Comparison of ENCODE assay signal across 24 cellular contexts in the genomic region with DNA sequence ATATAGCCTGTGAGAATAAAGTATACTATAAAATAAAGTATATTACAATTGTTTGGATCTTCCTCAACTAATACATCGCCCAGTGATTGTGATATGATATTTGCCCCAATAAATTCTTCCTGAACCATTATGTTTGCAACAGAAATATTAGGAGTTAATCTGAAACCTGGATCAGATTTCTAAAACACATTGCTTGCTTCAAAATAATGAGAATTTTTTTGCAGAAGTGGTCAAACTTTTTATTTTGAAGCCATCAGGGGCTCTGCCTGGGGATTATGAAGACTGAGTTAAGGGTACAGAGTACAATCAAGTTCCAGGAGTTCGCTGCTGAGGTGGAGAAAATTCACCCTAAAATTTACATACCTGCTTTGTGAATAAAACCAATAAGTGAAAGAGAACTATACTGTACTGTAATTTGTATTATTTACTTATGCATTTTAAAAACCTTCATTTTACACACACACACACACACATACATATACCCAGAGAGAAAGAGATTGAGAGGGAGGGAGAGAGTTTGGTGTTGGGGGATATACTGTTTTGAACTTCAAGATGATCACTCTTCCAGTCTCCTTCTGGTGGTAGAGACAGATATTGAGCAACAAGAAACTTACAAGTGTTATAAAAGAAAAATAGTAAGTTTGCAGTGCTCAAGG.
"Had no signal": no experiment of that assay in that cellular context is flagged by ENCODE, and none has a peak within 500 bp of the region (broad histone marks: within the 10 kb centered on the region; RNA-seq: fewer than 3 reads in every experiment).

No MANE protein-coding gene starts in this region.

- H3K36me3 ChIP-seq: esophagus squamous epithelium, lower lobe of right lung, right atrium auricular region, sigmoid colon, thoracic aorta, tibial nerve, upper lobe of left lung had no signal

- H3K9me3 Mint-ChIP-seq: mesothelial cell of epicardium; naive B cell; natural killer cell treated with Interleukin-12 subunit alpha and Interleukin-12 subunit beta and Interleukin-15 and Interleukin-18, amount 100 ng/mL, for 72 hours; neural crest cell; stimulated activated naive B cell treated with anti-CD40 and anti-IgM and Interleukin-4, amounts not matched to agents 10 μg/mL and 1 μg/mL and 100 μg/mL, for 72 hours; stimulated activated naive CD8-positive, alpha-beta T cell treated with anti-CD3 and anti-CD28 coated beads, Interleukin-15, Interleukin-2, amounts not matched to agents 100 ng/mL and 50 ng/mL, for 24 hours had no signal

- H3K4me1 ChIP-seq: esophagus squamous epithelium, lower lobe of right lung, parathyroid adenoma, upper lobe of left lung had no signal

- H3K36me3 Mint-ChIP-seq: mesothelial cell of epicardium; naive B cell; natural killer cell treated with Interleukin-12 subunit alpha and Interleukin-12 subunit beta and Interleukin-15 and Interleukin-18, amount 100 ng/mL, for 72 hours; stimulated activated naive B cell treated with anti-CD40 and anti-IgM and Interleukin-4, amounts not matched to agents 10 μg/mL and 1 μg/mL and 100 μg/mL, for 72 hours had no signal

- H3K27ac Mint-ChIP-seq: mesothelial cell of epicardium; naive B cell; natural killer cell treated with Interleukin-12 subunit alpha and Interleukin-12 subunit beta and Interleukin-15 and Interleukin-18, amount 100 ng/mL, for 72 hours; progenitor cell of endocrine pancreas; stimulated activated naive B cell treated with anti-CD40 and anti-IgM and Interleukin-4, amounts not matched to agents 10 μg/mL and 1 μg/mL and 100 μg/mL, for 72 hours; stimulated activated naive CD8-positive, alpha-beta T cell treated with anti-CD3 and anti-CD28 coated beads, Interleukin-15, Interleukin-2, amounts not matched to agents 100 ng/mL and 50 ng/mL, for 24 hours had no signal

- H3K9me3 ChIP-seq: esophagus squamous epithelium, lower lobe of right lung, mucosa of descending colon, right atrium auricular region, sigmoid colon, thoracic aorta, tibial nerve, upper lobe of left lung had no signal

- H3K27me3 Mint-ChIP-seq: naive B cell; progenitor cell of endocrine pancreas; stimulated activated naive B cell treated with anti-CD40 and anti-IgM and Interleukin-4, amounts not matched to agents 10 μg/mL and 1 μg/mL and 100 μg/mL, for 72 hours had no signal

- H3K27me3 ChIP-seq: esophagus squamous epithelium, right atrium auricular region, sigmoid colon, tibial nerve, upper lobe of left lung had no signal

- ATAC-seq: natural killer cell treated with Interleukin-12 subunit alpha and Interleukin-12 subunit beta and Interleukin-15 and Interleukin-18, amount 100 ng/mL, for 72 hours had no signal

- H3K4me3 Mint-ChIP-seq: mesothelial cell of epicardium; naive B cell; natural killer cell treated with Interleukin-12 subunit alpha and Interleukin-12 subunit beta and Interleukin-15 and Interleukin-18, amount 100 ng/mL, for 72 hours; neural crest cell; stimulated activated naive B cell treated with anti-CD40 and anti-IgM and Interleukin-4, amounts not matched to agents 10 μg/mL and 1 μg/mL and 100 μg/mL, for 72 hours; stimulated activated naive CD8-positive, alpha-beta T cell treated with anti-CD3 and anti-CD28 coated beads, Interleukin-15, Interleukin-2, amounts not matched to agents 100 ng/mL and 50 ng/mL, for 24 hours had no signal

- H3K27ac ChIP-seq: esophagus squamous epithelium, lower lobe of right lung, parathyroid adenoma, right atrium auricular region, skin epidermis, thoracic aorta, tibial nerve, upper lobe of left lung had no signal

- DNase-seq: dermis blood vessel endothelial cell; effector memory CD4-positive, alpha-beta T cell; erythroblast; esophagus squamous epithelium; left ventricle myocardium superior; lower lobe of right lung; mucosa of descending colon; naive B cell; sigmoid colon; stimulated activated CD4-positive, alpha-beta T cell treated with anti-CD3 and anti-CD28 coated beads, Interleukin-15, amount 100 ng/mL, for 24 hours; stimulated activated CD4-positive, alpha-beta T cell treated with anti-CD3 and anti-CD28 coated beads, Interleukin-2, amount 100 ng/mL, for 48 hours; stimulated activated naive B cell treated with anti-CD40 and anti-IgM and Interleukin-4, amounts not matched to agents 10 μg/mL and 1 μg/mL and 100 μg/mL, for 72 hours; upper lobe of left lung had no signal

- H3K4me3 ChIP-seq: coronary artery, esophagus squamous epithelium, lower lobe of right lung, mucosa of descending colon, right atrium auricular region, sigmoid colon, skin epidermis, thoracic aorta, tibial nerve, upper lobe of left lung had no signal
